Comparison of ENCODE assay signal across 1 cellular context in the genomic region with DNA sequence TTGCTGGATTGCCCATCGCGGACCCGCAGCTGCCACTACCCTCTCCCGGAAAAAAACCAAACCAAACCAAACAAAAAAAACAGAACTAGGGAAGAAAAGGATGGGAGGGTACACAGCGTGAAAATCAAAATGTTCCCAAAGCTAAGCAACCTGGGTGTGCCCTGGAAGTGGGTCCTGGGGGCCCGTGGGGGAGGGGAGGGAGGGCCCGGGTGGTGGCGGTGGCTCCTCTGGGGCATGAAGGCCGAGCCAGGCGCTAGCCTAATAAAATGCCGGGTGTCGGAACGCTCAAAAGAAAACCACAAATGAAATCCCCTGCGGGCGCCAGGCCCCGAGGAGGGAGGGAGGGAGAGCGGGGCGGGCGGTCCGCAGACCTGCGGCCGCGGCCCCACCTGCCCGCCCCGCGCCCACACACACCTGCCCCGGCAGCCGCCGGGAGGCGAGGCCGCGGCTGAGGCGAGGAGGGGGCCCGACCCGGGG.
TF ChIP-seq lines count a peak whose summit lies in the region.

No MANE protein-coding gene starts in this region.

TF ChIP-seq in HEK293, 187 proteins besides CTCF, POLR2A, EP300 and RAD21 (continued from another document and continues in another):
- TF ChIP-seq, protein P1, sequence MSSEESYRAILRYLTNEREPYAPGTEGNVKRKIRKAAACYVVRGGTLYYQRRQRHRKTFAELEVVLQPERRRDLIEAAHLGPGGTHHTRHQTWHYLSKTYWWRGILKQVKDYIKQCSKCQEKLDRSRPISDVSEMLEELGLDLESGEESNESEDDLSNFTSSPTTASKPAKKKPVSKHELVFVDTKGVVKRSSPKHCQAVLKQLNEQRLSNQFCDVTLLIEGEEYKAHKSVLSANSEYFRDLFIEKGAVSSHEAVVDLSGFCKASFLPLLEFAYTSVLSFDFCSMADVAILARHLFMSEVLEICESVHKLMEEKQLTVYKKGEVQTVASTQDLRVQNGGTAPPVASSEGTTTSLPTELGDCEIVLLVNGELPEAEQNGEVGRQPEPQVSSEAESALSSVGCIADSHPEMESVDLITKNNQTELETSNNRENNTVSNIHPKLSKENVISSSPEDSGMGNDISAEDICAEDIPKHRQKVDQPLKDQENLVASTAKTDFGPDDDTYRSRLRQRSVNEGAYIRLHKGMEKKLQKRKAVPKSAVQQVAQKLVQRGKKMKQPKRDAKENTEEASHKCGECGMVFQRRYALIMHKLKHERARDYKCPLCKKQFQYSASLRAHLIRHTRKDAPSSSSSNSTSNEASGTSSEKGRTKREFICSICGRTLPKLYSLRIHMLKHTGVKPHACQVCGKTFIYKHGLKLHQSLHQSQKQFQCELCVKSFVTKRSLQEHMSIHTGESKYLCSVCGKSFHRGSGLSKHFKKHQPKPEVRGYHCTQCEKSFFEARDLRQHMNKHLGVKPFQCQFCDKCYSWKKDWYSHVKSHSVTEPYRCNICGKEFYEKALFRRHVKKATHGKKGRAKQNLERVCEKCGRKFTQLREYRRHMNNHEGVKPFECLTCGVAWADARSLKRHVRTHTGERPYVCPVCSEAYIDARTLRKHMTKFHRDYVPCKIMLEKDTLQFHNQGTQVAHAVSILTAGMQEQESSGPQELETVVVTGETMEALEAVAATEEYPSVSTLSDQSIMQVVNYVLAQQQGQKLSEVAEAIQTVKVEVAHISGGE (tag by site-specific recombination; conservative IDR thresholded peaks at IDR 0.05; ENCODE audit: low read depth) = no peak
- TF ChIP-seq, protein P2, sequence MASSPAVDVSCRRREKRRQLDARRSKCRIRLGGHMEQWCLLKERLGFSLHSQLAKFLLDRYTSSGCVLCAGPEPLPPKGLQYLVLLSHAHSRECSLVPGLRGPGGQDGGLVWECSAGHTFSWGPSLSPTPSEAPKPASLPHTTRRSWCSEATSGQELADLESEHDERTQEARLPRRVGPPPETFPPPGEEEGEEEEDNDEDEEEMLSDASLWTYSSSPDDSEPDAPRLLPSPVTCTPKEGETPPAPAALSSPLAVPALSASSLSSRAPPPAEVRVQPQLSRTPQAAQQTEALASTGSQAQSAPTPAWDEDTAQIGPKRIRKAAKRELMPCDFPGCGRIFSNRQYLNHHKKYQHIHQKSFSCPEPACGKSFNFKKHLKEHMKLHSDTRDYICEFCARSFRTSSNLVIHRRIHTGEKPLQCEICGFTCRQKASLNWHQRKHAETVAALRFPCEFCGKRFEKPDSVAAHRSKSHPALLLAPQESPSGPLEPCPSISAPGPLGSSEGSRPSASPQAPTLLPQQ (tag by site-specific recombination; IDR thresholded peaks at IDR 0.05) = no peak
- TF ChIP-seq ZNF2 (tag by site-specific recombination; IDR thresholded peaks at IDR 0.05) (peak; percentile 58; the same call in 1 of the 2 replicates), ZNF214 (tag by site-specific recombination; IDR thresholded peaks at IDR 0.05; ENCODE audit: borderline replicate concordance) (no peak), ZNF174 (tag by site-specific recombination; IDR thresholded peaks at IDR 0.05) (no peak), TRIM28 (IDR thresholded peaks at IDR 0.05; ENCODE audit: borderline replicate concordance, low read length) (no peak), SP3 (tag by site-specific recombination; IDR thresholded peaks at IDR 0.05) (no peak), ZBTB1 (tag by site-specific recombination; IDR thresholded peaks at IDR 0.05) (no peak), WT1 (tag by site-specific recombination; IDR thresholded peaks at IDR 0.05) (no peak), KLF16 (tag by site-specific recombination; IDR thresholded peaks at IDR 0.05) (no peak; the same call in 1 of the 2 replicates), ZNF670 (tag by site-specific recombination; IDR thresholded peaks at IDR 0.05; ENCODE audit: low read depth) (no peak), ZNF76 (tag by site-specific recombination; IDR thresholded peaks at IDR 0.05; ENCODE audit: borderline replicate concordance, low read depth) (no peak), KLF1 (tag by site-specific recombination; IDR thresholded peaks at IDR 0.05) (0 out of 2 replicates have a peak, but pooled peaks have one; percentile 27), ZNF548 (tag by site-specific recombination; IDR thresholded peaks at IDR 0.05) (no peak), ZNF350 (tag by site-specific recombination; IDR thresholded peaks at IDR 0.05) (no peak), ZEB2 (tag by site-specific recombination; IDR thresholded peaks at IDR 0.05) (no peak), ZNF37A (tag by site-specific recombination; IDR thresholded peaks at IDR 0.05) (no peak), YY2 (tag by site-specific recombination; IDR thresholded peaks at IDR 0.05) (no peak), ZNF335 (tag by site-specific recombination; conservative IDR thresholded peaks at IDR 0.05) (peak; percentile 98), ZNF19 (tag by site-specific recombination; IDR thresholded peaks at IDR 0.05; ENCODE audit: low read depth) (no peak), ZBTB21 (tag by site-specific recombination; IDR thresholded peaks at IDR 0.05) (no peak)
- TF ChIP-seq, protein P3, sequence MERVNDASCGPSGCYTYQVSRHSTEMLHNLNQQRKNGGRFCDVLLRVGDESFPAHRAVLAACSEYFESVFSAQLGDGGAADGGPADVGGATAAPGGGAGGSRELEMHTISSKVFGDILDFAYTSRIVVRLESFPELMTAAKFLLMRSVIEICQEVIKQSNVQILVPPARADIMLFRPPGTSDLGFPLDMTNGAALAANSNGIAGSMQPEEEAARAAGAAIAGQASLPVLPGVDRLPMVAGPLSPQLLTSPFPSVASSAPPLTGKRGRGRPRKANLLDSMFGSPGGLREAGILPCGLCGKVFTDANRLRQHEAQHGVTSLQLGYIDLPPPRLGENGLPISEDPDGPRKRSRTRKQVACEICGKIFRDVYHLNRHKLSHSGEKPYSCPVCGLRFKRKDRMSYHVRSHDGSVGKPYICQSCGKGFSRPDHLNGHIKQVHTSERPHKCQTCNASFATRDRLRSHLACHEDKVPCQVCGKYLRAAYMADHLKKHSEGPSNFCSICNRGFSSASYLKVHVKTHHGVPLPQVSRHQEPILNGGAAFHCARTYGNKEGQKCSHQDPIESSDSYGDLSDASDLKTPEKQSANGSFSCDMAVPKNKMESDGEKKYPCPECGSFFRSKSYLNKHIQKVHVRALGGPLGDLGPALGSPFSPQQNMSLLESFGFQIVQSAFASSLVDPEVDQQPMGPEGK (tag by site-specific recombination; IDR thresholded peaks at IDR 0.05) = peak; percentile 75; the same call in 1 of the 2 replicates
- TF ChIP-seq, protein P4, sequence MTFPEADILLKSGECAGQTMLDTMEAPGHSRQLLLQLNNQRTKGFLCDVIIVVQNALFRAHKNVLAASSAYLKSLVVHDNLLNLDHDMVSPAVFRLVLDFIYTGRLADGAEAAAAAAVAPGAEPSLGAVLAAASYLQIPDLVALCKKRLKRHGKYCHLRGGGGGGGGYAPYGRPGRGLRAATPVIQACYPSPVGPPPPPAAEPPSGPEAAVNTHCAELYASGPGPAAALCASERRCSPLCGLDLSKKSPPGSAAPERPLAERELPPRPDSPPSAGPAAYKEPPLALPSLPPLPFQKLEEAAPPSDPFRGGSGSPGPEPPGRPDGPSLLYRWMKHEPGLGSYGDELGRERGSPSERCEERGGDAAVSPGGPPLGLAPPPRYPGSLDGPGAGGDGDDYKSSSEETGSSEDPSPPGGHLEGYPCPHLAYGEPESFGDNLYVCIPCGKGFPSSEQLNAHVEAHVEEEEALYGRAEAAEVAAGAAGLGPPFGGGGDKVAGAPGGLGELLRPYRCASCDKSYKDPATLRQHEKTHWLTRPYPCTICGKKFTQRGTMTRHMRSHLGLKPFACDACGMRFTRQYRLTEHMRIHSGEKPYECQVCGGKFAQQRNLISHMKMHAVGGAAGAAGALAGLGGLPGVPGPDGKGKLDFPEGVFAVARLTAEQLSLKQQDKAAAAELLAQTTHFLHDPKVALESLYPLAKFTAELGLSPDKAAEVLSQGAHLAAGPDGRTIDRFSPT (tag by site-specific recombination; IDR thresholded peaks at IDR 0.05) = 0 out of 2 replicates have a peak, but pooled peaks have one; percentile 22
- TF ChIP-seq, protein P5, sequence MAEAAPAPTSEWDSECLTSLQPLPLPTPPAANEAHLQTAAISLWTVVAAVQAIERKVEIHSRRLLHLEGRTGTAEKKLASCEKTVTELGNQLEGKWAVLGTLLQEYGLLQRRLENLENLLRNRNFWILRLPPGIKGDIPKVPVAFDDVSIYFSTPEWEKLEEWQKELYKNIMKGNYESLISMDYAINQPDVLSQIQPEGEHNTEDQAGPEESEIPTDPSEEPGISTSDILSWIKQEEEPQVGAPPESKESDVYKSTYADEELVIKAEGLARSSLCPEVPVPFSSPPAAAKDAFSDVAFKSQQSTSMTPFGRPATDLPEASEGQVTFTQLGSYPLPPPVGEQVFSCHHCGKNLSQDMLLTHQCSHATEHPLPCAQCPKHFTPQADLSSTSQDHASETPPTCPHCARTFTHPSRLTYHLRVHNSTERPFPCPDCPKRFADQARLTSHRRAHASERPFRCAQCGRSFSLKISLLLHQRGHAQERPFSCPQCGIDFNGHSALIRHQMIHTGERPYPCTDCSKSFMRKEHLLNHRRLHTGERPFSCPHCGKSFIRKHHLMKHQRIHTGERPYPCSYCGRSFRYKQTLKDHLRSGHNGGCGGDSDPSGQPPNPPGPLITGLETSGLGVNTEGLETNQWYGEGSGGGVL (tag by site-specific recombination; IDR thresholded peaks at IDR 0.05) = no peak
- TF ChIP-seq, protein P6, sequence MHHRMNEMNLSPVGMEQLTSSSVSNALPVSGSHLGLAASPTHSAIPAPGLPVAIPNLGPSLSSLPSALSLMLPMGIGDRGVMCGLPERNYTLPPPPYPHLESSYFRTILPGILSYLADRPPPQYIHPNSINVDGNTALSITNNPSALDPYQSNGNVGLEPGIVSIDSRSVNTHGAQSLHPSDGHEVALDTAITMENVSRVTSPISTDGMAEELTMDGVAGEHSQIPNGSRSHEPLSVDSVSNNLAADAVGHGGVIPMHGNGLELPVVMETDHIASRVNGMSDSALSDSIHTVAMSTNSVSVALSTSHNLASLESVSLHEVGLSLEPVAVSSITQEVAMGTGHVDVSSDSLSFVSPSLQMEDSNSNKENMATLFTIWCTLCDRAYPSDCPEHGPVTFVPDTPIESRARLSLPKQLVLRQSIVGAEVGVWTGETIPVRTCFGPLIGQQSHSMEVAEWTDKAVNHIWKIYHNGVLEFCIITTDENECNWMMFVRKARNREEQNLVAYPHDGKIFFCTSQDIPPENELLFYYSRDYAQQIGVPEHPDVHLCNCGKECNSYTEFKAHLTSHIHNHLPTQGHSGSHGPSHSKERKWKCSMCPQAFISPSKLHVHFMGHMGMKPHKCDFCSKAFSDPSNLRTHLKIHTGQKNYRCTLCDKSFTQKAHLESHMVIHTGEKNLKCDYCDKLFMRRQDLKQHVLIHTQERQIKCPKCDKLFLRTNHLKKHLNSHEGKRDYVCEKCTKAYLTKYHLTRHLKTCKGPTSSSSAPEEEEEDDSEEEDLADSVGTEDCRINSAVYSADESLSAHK (tag by site-specific recombination; IDR thresholded peaks at IDR 0.05) = no peak
- TF ChIP-seq, protein P7, sequence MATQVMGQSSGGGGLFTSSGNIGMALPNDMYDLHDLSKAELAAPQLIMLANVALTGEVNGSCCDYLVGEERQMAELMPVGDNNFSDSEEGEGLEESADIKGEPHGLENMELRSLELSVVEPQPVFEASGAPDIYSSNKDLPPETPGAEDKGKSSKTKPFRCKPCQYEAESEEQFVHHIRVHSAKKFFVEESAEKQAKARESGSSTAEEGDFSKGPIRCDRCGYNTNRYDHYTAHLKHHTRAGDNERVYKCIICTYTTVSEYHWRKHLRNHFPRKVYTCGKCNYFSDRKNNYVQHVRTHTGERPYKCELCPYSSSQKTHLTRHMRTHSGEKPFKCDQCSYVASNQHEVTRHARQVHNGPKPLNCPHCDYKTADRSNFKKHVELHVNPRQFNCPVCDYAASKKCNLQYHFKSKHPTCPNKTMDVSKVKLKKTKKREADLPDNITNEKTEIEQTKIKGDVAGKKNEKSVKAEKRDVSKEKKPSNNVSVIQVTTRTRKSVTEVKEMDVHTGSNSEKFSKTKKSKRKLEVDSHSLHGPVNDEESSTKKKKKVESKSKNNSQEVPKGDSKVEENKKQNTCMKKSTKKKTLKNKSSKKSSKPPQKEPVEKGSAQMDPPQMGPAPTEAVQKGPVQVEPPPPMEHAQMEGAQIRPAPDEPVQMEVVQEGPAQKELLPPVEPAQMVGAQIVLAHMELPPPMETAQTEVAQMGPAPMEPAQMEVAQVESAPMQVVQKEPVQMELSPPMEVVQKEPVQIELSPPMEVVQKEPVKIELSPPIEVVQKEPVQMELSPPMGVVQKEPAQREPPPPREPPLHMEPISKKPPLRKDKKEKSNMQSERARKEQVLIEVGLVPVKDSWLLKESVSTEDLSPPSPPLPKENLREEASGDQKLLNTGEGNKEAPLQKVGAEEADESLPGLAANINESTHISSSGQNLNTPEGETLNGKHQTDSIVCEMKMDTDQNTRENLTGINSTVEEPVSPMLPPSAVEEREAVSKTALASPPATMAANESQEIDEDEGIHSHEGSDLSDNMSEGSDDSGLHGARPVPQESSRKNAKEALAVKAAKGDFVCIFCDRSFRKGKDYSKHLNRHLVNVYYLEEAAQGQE (tag by site-specific recombination; IDR thresholded peaks at IDR 0.05) = no peak
- TF ChIP-seq, protein P8, sequence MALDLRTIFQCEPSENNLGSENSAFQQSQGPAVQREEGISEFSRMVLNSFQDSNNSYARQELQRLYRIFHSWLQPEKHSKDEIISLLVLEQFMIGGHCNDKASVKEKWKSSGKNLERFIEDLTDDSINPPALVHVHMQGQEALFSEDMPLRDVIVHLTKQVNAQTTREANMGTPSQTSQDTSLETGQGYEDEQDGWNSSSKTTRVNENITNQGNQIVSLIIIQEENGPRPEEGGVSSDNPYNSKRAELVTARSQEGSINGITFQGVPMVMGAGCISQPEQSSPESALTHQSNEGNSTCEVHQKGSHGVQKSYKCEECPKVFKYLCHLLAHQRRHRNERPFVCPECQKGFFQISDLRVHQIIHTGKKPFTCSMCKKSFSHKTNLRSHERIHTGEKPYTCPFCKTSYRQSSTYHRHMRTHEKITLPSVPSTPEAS (tag by site-specific recombination; IDR thresholded peaks at IDR 0.05) = no peak
- TF ChIP-seq, protein P9, sequence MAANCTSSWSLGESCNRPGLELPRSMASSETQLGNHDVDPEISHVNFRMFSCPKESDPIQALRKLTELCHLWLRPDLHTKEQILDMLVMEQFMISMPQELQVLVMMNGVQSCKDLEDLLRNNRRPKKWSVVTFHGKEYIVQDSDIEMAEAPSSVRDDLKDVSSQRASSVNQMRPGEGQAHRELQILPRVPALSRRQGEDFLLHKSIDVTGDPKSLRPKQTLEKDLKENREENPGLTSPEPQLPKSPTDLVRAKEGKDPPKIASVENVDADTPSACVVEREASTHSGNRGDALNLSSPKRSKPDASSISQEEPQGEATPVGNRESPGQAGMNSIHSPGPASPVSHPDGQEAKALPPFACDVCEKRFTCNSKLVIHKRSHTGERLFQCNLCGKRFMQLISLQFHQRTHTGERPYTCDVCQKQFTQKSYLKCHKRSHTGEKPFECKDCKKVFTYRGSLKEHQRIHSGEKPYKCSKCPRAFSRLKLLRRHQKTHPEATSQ (tag by site-specific recombination; IDR thresholded peaks at IDR 0.05) = no peak
- TF ChIP-seq, protein P10, sequence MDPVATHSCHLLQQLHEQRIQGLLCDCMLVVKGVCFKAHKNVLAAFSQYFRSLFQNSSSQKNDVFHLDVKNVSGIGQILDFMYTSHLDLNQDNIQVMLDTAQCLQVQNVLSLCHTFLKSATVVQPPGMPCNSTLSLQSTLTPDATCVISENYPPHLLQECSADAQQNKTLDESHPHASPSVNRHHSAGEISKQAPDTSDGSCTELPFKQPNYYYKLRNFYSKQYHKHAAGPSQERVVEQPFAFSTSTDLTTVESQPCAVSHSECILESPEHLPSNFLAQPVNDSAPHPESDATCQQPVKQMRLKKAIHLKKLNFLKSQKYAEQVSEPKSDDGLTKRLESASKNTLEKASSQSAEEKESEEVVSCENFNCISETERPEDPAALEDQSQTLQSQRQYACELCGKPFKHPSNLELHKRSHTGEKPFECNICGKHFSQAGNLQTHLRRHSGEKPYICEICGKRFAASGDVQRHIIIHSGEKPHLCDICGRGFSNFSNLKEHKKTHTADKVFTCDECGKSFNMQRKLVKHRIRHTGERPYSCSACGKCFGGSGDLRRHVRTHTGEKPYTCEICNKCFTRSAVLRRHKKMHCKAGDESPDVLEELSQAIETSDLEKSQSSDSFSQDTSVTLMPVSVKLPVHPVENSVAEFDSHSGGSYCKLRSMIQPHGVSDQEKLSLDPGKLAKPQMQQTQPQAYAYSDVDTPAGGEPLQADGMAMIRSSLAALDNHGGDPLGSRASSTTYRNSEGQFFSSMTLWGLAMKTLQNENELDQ (tag by site-specific recombination; IDR thresholded peaks at IDR 0.05; ENCODE audit: low read depth) = no peak
